ENCODE assay signal across 1 cellular context in the genomic region with DNA sequence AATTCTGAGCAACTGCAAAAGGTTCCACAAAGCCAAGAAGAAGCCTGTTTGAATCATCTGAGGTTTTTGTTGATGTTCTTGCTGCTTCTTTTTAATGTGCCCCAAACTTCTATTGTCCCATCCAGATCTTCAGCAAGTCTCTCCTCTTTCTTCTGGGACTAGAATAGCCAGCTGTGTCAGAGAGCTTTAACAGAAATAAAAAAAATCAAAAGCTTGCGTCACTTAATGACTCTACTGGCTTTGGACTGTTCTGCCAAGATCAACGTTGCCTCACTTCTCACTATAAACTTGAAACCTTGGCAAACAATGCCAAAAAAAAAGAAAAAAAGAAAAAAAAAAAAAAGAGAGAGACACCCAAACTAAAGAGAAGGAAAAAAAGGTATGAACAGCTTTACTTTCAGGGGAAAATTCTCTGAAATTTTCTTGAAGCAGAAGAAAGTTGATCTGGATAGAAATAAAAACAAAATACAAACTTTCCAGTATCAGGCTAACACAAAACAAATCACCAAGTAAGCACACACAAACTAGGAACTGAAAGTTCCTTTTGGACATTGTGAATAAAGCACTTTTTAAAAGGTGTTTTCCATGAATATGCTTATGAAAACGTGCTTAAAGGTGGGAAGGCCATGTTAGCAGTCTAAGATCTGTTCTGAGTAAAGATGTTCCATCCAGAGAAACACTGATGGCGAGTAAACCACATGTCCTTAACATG.
A peak's percentile ranks its signal among the peaks of the same experiment; 100 is the strongest.
TF ChIP-seq lines count a peak whose summit lies in the region.

No MANE protein-coding gene starts in this region.

TF ChIP-seq in GM12878, 131 proteins besides CTCF, POLR2A, EP300 and RAD21 (continued from another document):
- TF ChIP-seq ZBTB40 (IDR thresholded peaks at IDR 0.05; ENCODE audit: borderline replicate concordance) = no peak
- TF ChIP-seq PKNOX1 (IDR thresholded peaks at IDR 0.05) = no peak
- TF ChIP-seq BCL11A (IDR thresholded peaks at IDR 0.05; ENCODE audit: low read depth, low read length) = no peak
- TF ChIP-seq, protein P1, sequence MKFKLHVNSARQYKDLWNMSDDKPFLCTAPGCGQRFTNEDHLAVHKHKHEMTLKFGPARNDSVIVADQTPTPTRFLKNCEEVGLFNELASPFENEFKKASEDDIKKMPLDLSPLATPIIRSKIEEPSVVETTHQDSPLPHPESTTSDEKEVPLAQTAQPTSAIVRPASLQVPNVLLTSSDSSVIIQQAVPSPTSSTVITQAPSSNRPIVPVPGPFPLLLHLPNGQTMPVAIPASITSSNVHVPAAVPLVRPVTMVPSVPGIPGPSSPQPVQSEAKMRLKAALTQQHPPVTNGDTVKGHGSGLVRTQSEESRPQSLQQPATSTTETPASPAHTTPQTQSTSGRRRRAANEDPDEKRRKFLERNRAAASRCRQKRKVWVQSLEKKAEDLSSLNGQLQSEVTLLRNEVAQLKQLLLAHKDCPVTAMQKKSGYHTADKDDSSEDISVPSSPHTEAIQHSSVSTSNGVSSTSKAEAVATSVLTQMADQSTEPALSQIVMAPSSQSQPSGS (IDR thresholded peaks at IDR 0.05; ENCODE audit: low read length) = 0 out of 2 replicates have a peak, but pooled peaks have one; percentile 33
- no peak for TF ChIP-seq KLF5 (IDR thresholded peaks at IDR 0.05; ENCODE audit: partially characterized antibody)
- no peak for TF ChIP-seq MEF2B (IDR thresholded peaks at IDR 0.05; ENCODE audit: partially characterized antibody, poor library complexity, severe bottlenecking)
- no peak for TF ChIP-seq PBX3 (IDR thresholded peaks at IDR 0.05; ENCODE audit: insufficient replicate concordance, low read depth, low read length)
- TF ChIP-seq, protein P2, sequence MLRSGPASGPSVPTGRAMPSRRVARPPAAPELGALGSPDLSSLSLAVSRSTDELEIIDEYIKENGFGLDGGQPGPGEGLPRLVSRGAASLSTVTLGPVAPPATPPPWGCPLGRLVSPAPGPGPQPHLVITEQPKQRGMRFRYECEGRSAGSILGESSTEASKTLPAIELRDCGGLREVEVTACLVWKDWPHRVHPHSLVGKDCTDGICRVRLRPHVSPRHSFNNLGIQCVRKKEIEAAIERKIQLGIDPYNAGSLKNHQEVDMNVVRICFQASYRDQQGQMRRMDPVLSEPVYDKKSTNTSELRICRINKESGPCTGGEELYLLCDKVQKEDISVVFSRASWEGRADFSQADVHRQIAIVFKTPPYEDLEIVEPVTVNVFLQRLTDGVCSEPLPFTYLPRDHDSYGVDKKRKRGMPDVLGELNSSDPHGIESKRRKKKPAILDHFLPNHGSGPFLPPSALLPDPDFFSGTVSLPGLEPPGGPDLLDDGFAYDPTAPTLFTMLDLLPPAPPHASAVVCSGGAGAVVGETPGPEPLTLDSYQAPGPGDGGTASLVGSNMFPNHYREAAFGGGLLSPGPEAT (IDR thresholded peaks at IDR 0.05; ENCODE audit: low read depth) = peak; percentile 92
- TF ChIP-seq SMAD1 (IDR thresholded peaks at IDR 0.05; ENCODE audit: low read depth, partially characterized antibody) = no peak
- no peak for TF ChIP-seq SMC3 (IDR thresholded peaks at IDR 0.05; ENCODE audit: borderline replicate concordance, low read length)
- no peak for TF ChIP-seq NRF1 (conservative IDR thresholded peaks at IDR 0.05; ENCODE audit: low read depth, low read length)
- TF ChIP-seq POU2F2 (IDR thresholded peaks at IDR 0.05; ENCODE audit: borderline replicate concordance, low read depth, low read length) = no peak
- TF ChIP-seq BACH1 (IDR thresholded peaks at IDR 0.05; ENCODE audit: borderline replicate concordance) = peak; percentile 63; the same call in 1 of the 2 replicates
- peak; percentile 85 to 86 for TF ChIP-seq BHLHE40 (IDR thresholded peaks at IDR 0.05; ENCODE audit: borderline replicate concordance in 1 of 2, low read depth in 2 of 2, low read length in 1 of 2)
- 0 out of 2 replicates have a peak, but pooled peaks have one; percentile 29 for TF ChIP-seq ZNF24 (IDR thresholded peaks at IDR 0.05)
- TF ChIP-seq RBBP5 (conservative IDR thresholded peaks at IDR 0.05) = no peak
